Comparison of ENCODE assay signal across 11 cellular contexts in genomic region chr9:136226680-136227410, GRCh38. TPM values are rescaled to one million over a fixed set of nuclear protein-coding genes. Genes with fewer than 3 reads are reported as not detected.
DNase-seq lines count a peak whose midpoint lies in the region; ATAC-seq and TF ChIP-seq lines count a peak whose summit lies in the region.
"Had no signal": no experiment of that assay in that cellular context is flagged by ENCODE, and none has a peak within 500 bp of the region (broad histone marks: within the 10 kb centered on the region; RNA-seq: fewer than 3 reads in every experiment).

No MANE protein-coding gene starts in this region.

- H2BK5ac ChIP-seq in neuronal stem cell (ENCODE audit: low read length): no peak overlapping the region

- no peaks in the 10 kb centered on the region for H3F3A ChIP-seq in GM23248 (ENCODE audit: insufficient read depth)

- no peak overlapping the region for H3K14ac ChIP-seq in neuronal stem cell (ENCODE audit: low read length)

- peak overlapping the region; percentile 20 for H3K27ac ChIP-seq in CD4-positive, alpha-beta memory T cell (ENCODE audit: low read depth, low read length)
- H3K27ac ChIP-seq in Karpas-422 (ENCODE audit: low read length): peak overlapping the region; percentile 98
- H3K27ac ChIP-seq in WERI-Rb-1: peak overlapping the region; percentile 73
- no peak overlapping the region for H3K27ac ChIP-seq in neuronal stem cell (replicated peaks; ENCODE audit: low read length)
- no peak overlapping the region for H3K27ac ChIP-seq in GM23248
- H3K27ac ChIP-seq: KMS-11 had no signal

- no peak overlapping the region for H3K23ac ChIP-seq in neuronal stem cell (ENCODE audit: low read depth, low read length, poor library complexity)

- no peak for TF ChIP-seq CTCF in WERI-Rb-1 (IDR thresholded peaks at IDR 0.05; ENCODE audit: low read depth, low read length)

- H3K4me1 ChIP-seq in CD4-positive, alpha-beta memory T cell (ENCODE audit: insufficient read depth, low read length): peaks cover 38% of the 10 kb centered on the region
- H3K4me1 ChIP-seq in Karpas-422 (ENCODE audit: low read length): peaks cover 55% of the 10 kb centered on the region
- H3K4me1 ChIP-seq in neuronal stem cell (ENCODE audit: control insufficient read depth in 2 of 2, insufficient read depth in 1 of 2, low read depth in 1 of 2, low read length in 2 of 2): no peaks in the 10 kb centered on the region
- peaks cover 9% of the 10 kb centered on the region for H3K4me1 ChIP-seq in GM23248 (ENCODE audit: insufficient read depth)

- peaks cover 0 to 2% (median 0%) of the 10 kb centered on the region in 8 donors for H3K9me3 Mint-ChIP-seq in CD4-positive, alpha-beta memory T cell
- no peaks in the 10 kb centered on the region for H3K9me3 Mint-ChIP-seq in activated T-helper 17 cell treated with anti-CD3 and anti-CD28 coated beads, Interleukin-2, amount 50 U/mL, for 72 hours

- intact Hi-C loops in CD4-positive, alpha-beta memory T cell (cut with micrococcal nuclease): no loop called here

- H4K91ac ChIP-seq in neuronal stem cell (ENCODE audit: low read depth, low read length, poor library complexity): no peak overlapping the region

- H3K9ac ChIP-seq in Karpas-422 (ENCODE audit: low read length) (peak overlapping the region; percentile 58), neuronal stem cell (ENCODE audit: low read depth, low read length, poor library complexity) (no peak overlapping the region), GM23248 (no peak overlapping the region)
- H3K9ac ChIP-seq: KMS-11 had no signal

- H2BK15ac ChIP-seq in neuronal stem cell (ENCODE audit: low read length): no peak overlapping the region

- WGBS in neuronal stem cell (ENCODE audit: extremely low coverage in 2 of 2, insufficient read length in 2 of 2, insufficient replicate concordance in 1 of 2), 2 donors: no CpG with 5 or more reads among the region's 30 CpGs
- WGBS in GM23248 (ENCODE audit: low coverage in 1 of 2, low lambda C conversion rate in 2 of 2, missing lambda C conversion rate in 2 of 2), 2 experiments: 94 to 95% methylated on average over 30 of the region's 30 CpGs

- H3K27ac Mint-ChIP-seq in CD4-positive, alpha-beta memory T cell: peak overlapping the region in 5 of 7 donors; percentile 27 to 99 (median 39)
- H3K27ac Mint-ChIP-seq in activated T-helper 17 cell treated with anti-CD3 and anti-CD28 coated beads, Interleukin-2, amount 50 U/mL, for 72 hours: no peak overlapping the region

- peak overlapping the region; percentile 61 for H2AK5ac ChIP-seq in neuronal stem cell (ENCODE audit: low read depth, low read length)

- H3K36me3 Mint-ChIP-seq in CD4-positive, alpha-beta memory T cell: peaks cover 12 to 36% of the 10 kb centered on the region in 2 donors
- H3K36me3 Mint-ChIP-seq in activated T-helper 17 cell treated with anti-CD3 and anti-CD28 coated beads, Interleukin-2, amount 50 U/mL, for 72 hours (ENCODE audit: low read depth): peaks cover 68% of the 10 kb centered on the region

- POLR2A ChIA-PET in CD4-positive, alpha-beta memory T cell (lab: Charles Lee; ENCODE audit: partially characterized antibody): no interaction called here

- no peak for ATAC-seq in HG02870 (IDR thresholded peaks at IDR 0.05; ENCODE audit: unreplicated experiment)
- no peak for ATAC-seq in activated T-helper 17 cell treated with anti-CD3 and anti-CD28 coated beads, Interleukin-2, amount 50 U/mL, for 72 hours (replicated peaks)

- no peaks in the 10 kb centered on the region for H3K9me2 ChIP-seq in Karpas-422 (replicated peaks; ENCODE audit: insufficient read depth, low read length)
- H3K9me2 ChIP-seq in GM23248 (ENCODE audit: insufficient read depth): no peaks in the 10 kb centered on the region

- H3K27me3 ChIP-seq in CD4-positive, alpha-beta memory T cell (ENCODE audit: insufficient read depth, low read length): no peaks in the 10 kb centered on the region
- H3K27me3 ChIP-seq in Karpas-422 (ENCODE audit: low read length): no peaks in the 10 kb centered on the region
- H3K27me3 ChIP-seq in WERI-Rb-1 (ENCODE audit: insufficient read depth, low read depth, severe bottlenecking): no peaks in the 10 kb centered on the region
- H3K27me3 ChIP-seq in neuronal stem cell (ENCODE audit: control insufficient read depth in 3 of 3, insufficient read depth in 3 of 3, low read depth in 1 of 3, low read length in 3 of 3): no peaks in the 10 kb centered on the region
- no peaks in the 10 kb centered on the region for H3K27me3 ChIP-seq in GM23248 (replicated peaks; ENCODE audit: insufficient read depth)
- H3K27me3 ChIP-seq: MG63 had no signal

- peaks cover 11% of the 10 kb centered on the region for H3K36me3 ChIP-seq in CD4-positive, alpha-beta memory T cell (ENCODE audit: insufficient read depth, low read length)
- H3K36me3 ChIP-seq in Karpas-422 (ENCODE audit: insufficient read depth, low read length) (peaks cover 13% of the 10 kb centered on the region; the same call in 1 of the 2 replicates), WERI-Rb-1 (peaks cover 64% of the 10 kb centered on the region), neuronal stem cell (replicated peaks in 1 of 2; ENCODE audit: control insufficient read depth in 2 of 2, insufficient read depth in 2 of 2, low read length in 2 of 2) (peaks cover 9 to 64% of the 10 kb centered on the region in 2 donors), GM23248 (ENCODE audit: low read depth) (no peaks in the 10 kb centered on the region)

- in situ Hi-C loops in GM23248 (cut with MboI): no loop called here

- no peak overlapping the region for H2BK12ac ChIP-seq in neuronal stem cell (ENCODE audit: low read length)

- no peaks in the 10 kb centered on the region for H3K9me3 ChIP-seq in CD4-positive, alpha-beta memory T cell (ENCODE audit: control insufficient read depth in 1 of 2, low read length in 2 of 2)
- H3K9me3 ChIP-seq in Karpas-422 (ENCODE audit: low read length) (no peaks in the 10 kb centered on the region), WERI-Rb-1 (ENCODE audit: severe bottlenecking) (no peaks in the 10 kb centered on the region), neuronal stem cell (replicated peaks in 1 of 2; ENCODE audit: control insufficient read depth in 2 of 2, insufficient read depth in 1 of 2, low read depth in 1 of 2, low read length in 2 of 2) (no peaks in the 10 kb centered on the region), GM23248 (ENCODE audit: low read depth) (no peaks in the 10 kb centered on the region)
- H3K9me3 ChIP-seq: MG63 had no signal

- H3K4ac ChIP-seq in neuronal stem cell (ENCODE audit: low read length): no peak overlapping the region

- no peak for DNase-seq in CD4-positive, alpha-beta memory T cell
- DNase-seq in Karpas-422 (no peak), WERI-Rb-1 (peak; percentile 81), neuronal stem cell (ENCODE audit: low spot score) (no peak), GM23248 (no peak)

- peaks cover 18 to 54% (median 24%) of the 10 kb centered on the region in 4 donors for H3K4me1 Mint-ChIP-seq in CD4-positive, alpha-beta memory T cell
- peaks cover 18% of the 10 kb centered on the region for H3K4me1 Mint-ChIP-seq in activated T-helper 17 cell treated with anti-CD3 and anti-CD28 coated beads, Interleukin-2, amount 50 U/mL, for 72 hours

- H3K4me3 ChIP-seq in CD4-positive, alpha-beta memory T cell (ENCODE audit: low read length in 2 of 2): no peak overlapping the region
- H3K4me3 ChIP-seq in Karpas-422 (ENCODE audit: low read length) (peak overlapping the region; percentile 36; the same call in 1 of the 2 replicates), WERI-Rb-1 (ENCODE audit: low read depth, low read length) (peak overlapping the region; percentile 26), neuronal stem cell (ENCODE audit: low read length in 2 of 2) (no peak overlapping the region), GM23248 (no peak overlapping the region)
- H3K4me3 ChIP-seq: MG63 had no signal

- CTCF ChIA-PET in CD4-positive, alpha-beta memory T cell (lab: Charles Lee; ENCODE audit: partially characterized antibody): interaction anchor here (1.1 kb wide), 1 partner anchor 13 kb away, joined by 3 read pairs; no protein-coding TSS in a partner anchor

- H2AFZ ChIP-seq in Karpas-422 (ENCODE audit: low read length) (no peak overlapping the region), neuronal stem cell (ENCODE audit: low read length) (no peak overlapping the region), GM23248 (no peak overlapping the region)

- H3K4me2 ChIP-seq in Karpas-422 (ENCODE audit: low read depth, low read length, poor library complexity, severe bottlenecking): peak overlapping the region; percentile 67
- H3K4me2 ChIP-seq in neuronal stem cell (ENCODE audit: insufficient read depth, low read length, poor library complexity, severe bottlenecking): no peak overlapping the region
- H3K4me2 ChIP-seq in GM23248 (ENCODE audit: unreplicated experiment): no peak overlapping the region
- H3K4me2 ChIP-seq: KMS-11 had no signal

- no peak overlapping the region for H4K8ac ChIP-seq in neuronal stem cell (ENCODE audit: low read depth, low read length)

- H3K79me2 ChIP-seq in Karpas-422 (ENCODE audit: low read length): peaks cover 8% of the 10 kb centered on the region; the same call in 1 of the 2 replicates
- no peaks in the 10 kb centered on the region for H3K79me2 ChIP-seq in GM23248 (ENCODE audit: insufficient read depth)

- H2BK120ac ChIP-seq in neuronal stem cell (ENCODE audit: low read depth, low read length): peak overlapping the region; percentile 52

- H3K79me1 ChIP-seq in neuronal stem cell (ENCODE audit: low read depth, low read length): peaks cover 18% of the 10 kb centered on the region

- H4K20me1 ChIP-seq in Karpas-422 (ENCODE audit: insufficient read depth, low read depth, low read length) (peaks cover 40% of the 10 kb centered on the region; the same call in 1 of the 2 replicates), GM23248 (ENCODE audit: insufficient read depth) (no peaks in the 10 kb centered on the region)

- H3K18ac ChIP-seq in neuronal stem cell (ENCODE audit: low read length): no peak overlapping the region

- no peaks in the 10 kb centered on the region for H3K27me3 Mint-ChIP-seq in CD4-positive, alpha-beta memory T cell
- no peaks in the 10 kb centered on the region for H3K27me3 Mint-ChIP-seq in activated T-helper 17 cell treated with anti-CD3 and anti-CD28 coated beads, Interleukin-2, amount 50 U/mL, for 72 hours

- H3K4me3 Mint-ChIP-seq in CD4-positive, alpha-beta memory T cell: no peak overlapping the region
- H3K4me3 Mint-ChIP-seq in activated T-helper 17 cell treated with anti-CD3 and anti-CD28 coated beads, Interleukin-2, amount 50 U/mL, for 72 hours: no peak overlapping the region

RNA-seq across cellular contexts. Expression of gene QSOX2, which starts 18.8 kb away (rescaled TPM):
- total RNA-seq in CD4-positive, alpha-beta memory T cell: 10 to 100 TPM; 14.8 to 15.0 TPM
- polyA plus RNA-seq in CD4-positive, alpha-beta memory T cell: under 1 TPM; 0.35 to 0.87 TPM
- total RNA-seq in Karpas-422 (2014; rRNA removed; shearing (Covaris generic); ENCODE audit: low replicate concordance): 11.3 and 18.9 TPM in 2 replicates
- 11.3 TPM for polyA plus RNA-seq in neuronal stem cell (2013, experiment 1 of 2)
- polyA plus RNA-seq in neuronal stem cell (2013, experiment 2 of 2): 11.5 TPM
- 11.7 and 16.4 TPM in 2 replicates for total RNA-seq in GM23248 (2014; rRNA removed; shearing (Covaris generic))
- polyA plus RNA-seq in GM23248 (2016; fragmentation: Nextera tagmentation; extraction: Ambion mirVana): 1.7 and 1.9 TPM in 2 replicates
- 10 to 100 TPM; 25.9 to 28.5 TPM for total RNA-seq in activated T-helper 17 cell treated with anti-CD3 and anti-CD28 coated beads, Interleukin-2, amount 50 U/mL, for 72 hours

RNA-seq across cellular contexts. Expression of gene LHX3, which starts 21.9 kb away (rescaled TPM):
- not detected for total RNA-seq in CD4-positive, alpha-beta memory T cell
- not detected for polyA plus RNA-seq in CD4-positive, alpha-beta memory T cell
- not detected in 2 replicates for total RNA-seq in Karpas-422 (2014; rRNA removed; shearing (Covaris generic); ENCODE audit: low replicate concordance)
- not detected for polyA plus RNA-seq in neuronal stem cell (2013, experiment 1 of 2)
- polyA plus RNA-seq in neuronal stem cell (2013, experiment 2 of 2): not detected
- total RNA-seq in GM23248 (2014; rRNA removed; shearing (Covaris generic)): not detected in 2 replicates
- polyA plus RNA-seq in GM23248 (2016; fragmentation: Nextera tagmentation; extraction: Ambion mirVana): not detected in 2 replicates
- total RNA-seq in activated T-helper 17 cell treated with anti-CD3 and anti-CD28 coated beads, Interleukin-2, amount 50 U/mL, for 72 hours: under 1 TPM in 1 of 2 donors, not detected in 1; 0.16 TPM
- total RNA-seq: T-helper 2 cell treated with Interferon-gamma antibody and Interleukin-4, amounts not matched to agents 100 ng/mL and 5 ng/mL, for 36 hours had no signal
- polyA plus RNA-seq: BJ had no signal

Comparison
In these comparisons a context has a peak if more than half of its experiments do, and no peak if none do; other contexts are left out.
1. H3K27ac ChIP-seq: peak in CD4-positive, alpha-beta memory T cell (single experiment), Karpas-422 (single experiment) and WERI-Rb-1 (single experiment); none in neuronal stem cell (single experiment) and GM23248 (single experiment).
2. H3K4me3 ChIP-seq: peak in Karpas-422 (single experiment) and WERI-Rb-1 (single experiment); none in CD4-positive, alpha-beta memory T cell (0 of 2), neuronal stem cell (0 of 2) and GM23248 (single experiment).